Comparison of ENCODE assay signal across 26 cellular contexts in genomic region chr7:16742547-16742946, GRCh38.
"Had no signal": no experiment of that assay in that cellular context is flagged by ENCODE, and none has a peak within 500 bp of the region (broad histone marks: within the 10 kb centered on the region; RNA-seq: fewer than 3 reads in every experiment).

No MANE protein-coding gene starts in this region.

- H3K36me3 Mint-ChIP-seq: activated naive CD4-positive, alpha-beta T cell treated with anti-CD3 and anti-CD28 coated beads, Interleukin-2, amount 10 ng/mL, durations not matched to agents 7 days and 5 days; activated naive CD8-positive, alpha-beta T cell treated with anti-CD3 and anti-CD28 coated beads for 36 hours; T-cell had no signal

- DNase-seq: activated B cell treated with CpG ODN at 0.5 μM for 24 hours; activated CD4-positive, alpha-beta memory T cell treated with anti-CD3 and anti-CD28 coated beads, Interleukin-2, amount 10 ng/mL, durations not matched to agents 7 days and 5 days; activated CD4-positive, alpha-beta T cell treated with anti-CD3 and anti-CD28 coated beads for 1 hour; activated CD4-positive, alpha-beta T cell treated with anti-CD3 and anti-CD28 coated beads, Interleukin-2, amount 50 U/mL, for 1 hour; activated CD8-positive, alpha-beta memory T cell treated with anti-CD3 and anti-CD28 coated beads, Interleukin-2, amount 50 U/mL, for 4 hours; activated gamma-delta T cell treated with Interleukin-2 at 50 U/mL for 16 hours; activated naive CD4-positive, alpha-beta T cell treated with anti-CD3 and anti-CD28 coated beads, Interleukin-2, amount 10 ng/mL, durations not matched to agents 7 days and 5 days; activated naive CD8-positive, alpha-beta T cell treated with anti-CD3 and anti-CD28 coated beads for 36 hours; activated T-cell treated with anti-CD3 and anti-CD28 coated beads, Interleukin-2, amount 50 U/mL, for 72 hours; brain microvascular endothelial cell; cerebellar nuclear complex; KG1; NCI-H1092 treated with DMSO at 0.1 percent for 48 hours; NCI-H1436 treated with DMSO at 0.1 percent for 48 hours; NCI-H187; NCI-H2081; NCI-H510A treated with DMSO at 0.1 percent for 48 hours; NCI-H69; PC-9; SIG-M5; T-cell; T-helper 2 cell; T1000 had no signal

- ATAC-seq: activated T-cell treated with anti-CD3 and anti-CD28 coated beads, Interleukin-2, amount 50 U/mL, for 72 hours; T-cell had no signal

- H3K27ac Mint-ChIP-seq: activated B cell treated with CpG ODN at 0.5 μM for 24 hours; activated CD4-positive, alpha-beta memory T cell treated with anti-CD3 and anti-CD28 coated beads, Interleukin-2, amount 10 ng/mL, durations not matched to agents 7 days and 5 days; activated naive CD4-positive, alpha-beta T cell treated with anti-CD3 and anti-CD28 coated beads, Interleukin-2, amount 10 ng/mL, durations not matched to agents 7 days and 5 days; activated naive CD8-positive, alpha-beta T cell treated with anti-CD3 and anti-CD28 coated beads for 36 hours; activated T-cell treated with anti-CD3 and anti-CD28 coated beads, Interleukin-2, amount 50 U/mL, for 72 hours; activated T-helper 2 cell treated with anti-CD3 and anti-CD28 coated beads, Interferon-gamma antibody, Interleukin-2, Interleukin-4, amounts not matched to agents 10 μg/mL and 5 μg/mL and 100 μg/mL, durations not matched to agents 14 hours and 24 hours and 36 hours; T-cell had no signal

- H3K9me3 Mint-ChIP-seq: activated B cell treated with CpG ODN at 0.5 μM for 24 hours; activated CD4-positive, alpha-beta memory T cell treated with anti-CD3 and anti-CD28 coated beads, Interleukin-2, amount 10 ng/mL, durations not matched to agents 7 days and 5 days; activated naive CD4-positive, alpha-beta T cell treated with anti-CD3 and anti-CD28 coated beads, Interleukin-2, amount 10 ng/mL, durations not matched to agents 7 days and 5 days; activated naive CD8-positive, alpha-beta T cell treated with anti-CD3 and anti-CD28 coated beads for 36 hours; activated T-cell treated with anti-CD3 and anti-CD28 coated beads, Interleukin-2, amount 50 U/mL, for 72 hours; activated T-helper 2 cell treated with anti-CD3 and anti-CD28 coated beads, Interferon-gamma antibody, Interleukin-2, Interleukin-4, amounts not matched to agents 10 μg/mL and 5 μg/mL and 100 μg/mL, durations not matched to agents 14 hours and 24 hours and 36 hours; T-cell had no signal

- H3K27ac ChIP-seq: brain microvascular endothelial cell, PC-9 had no signal

- H3K4me3 Mint-ChIP-seq: activated B cell treated with CpG ODN at 0.5 μM for 24 hours; activated CD4-positive, alpha-beta memory T cell treated with anti-CD3 and anti-CD28 coated beads, Interleukin-2, amount 10 ng/mL, durations not matched to agents 7 days and 5 days; activated naive CD4-positive, alpha-beta T cell treated with anti-CD3 and anti-CD28 coated beads, Interleukin-2, amount 10 ng/mL, durations not matched to agents 7 days and 5 days; activated naive CD8-positive, alpha-beta T cell treated with anti-CD3 and anti-CD28 coated beads for 36 hours; activated T-cell treated with anti-CD3 and anti-CD28 coated beads, Interleukin-2, amount 50 U/mL, for 72 hours; T-cell had no signal

- H3K36me3 ChIP-seq: brain microvascular endothelial cell, cardiac muscle cell had no signal

- H3K27me3 Mint-ChIP-seq: activated B cell treated with CpG ODN at 0.5 μM for 24 hours; activated CD4-positive, alpha-beta memory T cell treated with anti-CD3 and anti-CD28 coated beads, Interleukin-2, amount 10 ng/mL, durations not matched to agents 7 days and 5 days; activated naive CD8-positive, alpha-beta T cell treated with anti-CD3 and anti-CD28 coated beads for 36 hours; T-cell had no signal

- H3K4me1 Mint-ChIP-seq: activated B cell treated with CpG ODN at 0.5 μM for 24 hours; activated CD4-positive, alpha-beta memory T cell treated with anti-CD3 and anti-CD28 coated beads, Interleukin-2, amount 10 ng/mL, durations not matched to agents 7 days and 5 days; activated naive CD4-positive, alpha-beta T cell treated with anti-CD3 and anti-CD28 coated beads, Interleukin-2, amount 10 ng/mL, durations not matched to agents 7 days and 5 days; T-cell had no signal

- H3K27me3 ChIP-seq: brain microvascular endothelial cell, cardiac muscle cell had no signal

- H3K4me3 ChIP-seq: cardiac muscle cell, PC-9, SK-N-MC had no signal
